1 cellular context compared by ENCODE assay signal in genomic region chr3:158718490-158719170, GRCh38.
TF ChIP-seq lines count a peak whose summit lies in the region.

No MANE protein-coding gene starts in this region.

TF ChIP-seq in endothelial cell of umbilical vein, 7 proteins besides CTCF, POLR2A, EP300 and RAD21 (continued from another document):
- TF ChIP-seq EZH2 (IDR thresholded peaks at IDR 0.05; ENCODE audit: borderline replicate concordance, low read depth, low read length, severe bottlenecking): no peak
